9 cellular contexts compared by ENCODE assay signal in genomic region chr10:102409604-102410426, GRCh38. TPM values are rescaled to one million over a fixed set of nuclear protein-coding genes. Genes with fewer than 3 reads are reported as not detected.
DNase-seq lines count a peak whose midpoint lies in the region; ATAC-seq and TF ChIP-seq lines count a peak whose summit lies in the region.
"Had no signal": no experiment of that assay in that cellular context is flagged by ENCODE, and none has a peak within 500 bp of the region (broad histone marks: within the 10 kb centered on the region; RNA-seq: fewer than 3 reads in every experiment).

No MANE protein-coding gene starts in this region.

- H3K79me2 ChIP-seq in PC-3 (ENCODE audit: low read length) = no peaks in the 10 kb centered on the region

- no peak overlapping the region for H3K27ac ChIP-seq in PC-3 (ENCODE audit: low read length)

- H3K4me3 ChIP-seq in adipocyte (ENCODE audit: low read length) = peak overlapping the region; percentile 26
- peak overlapping the region; percentile 61 for H3K4me3 ChIP-seq in iPS-15b (ENCODE audit: low read depth, low read length)
- no peak overlapping the region for H3K4me3 ChIP-seq in PC-3 (ENCODE audit: low read length)

- H3K9ac ChIP-seq in adipocyte (ENCODE audit: low read length) (no peak overlapping the region), iPS-15b (ENCODE audit: low read depth, low read length) (peak overlapping the region; percentile 8), PC-3 (ENCODE audit: low read length) (no peak overlapping the region)

- peaks cover 62% of the 10 kb centered on the region for H3K27me3 ChIP-seq in adipocyte (replicated peaks; ENCODE audit: control insufficient read depth, insufficient read depth, low read length)
- H3K27me3 ChIP-seq in iPS-15b (ENCODE audit: control insufficient read depth, insufficient read depth, low read length) = peaks cover 40% of the 10 kb centered on the region
- peaks cover 8% of the 10 kb centered on the region; the same call in 1 of the 2 replicates for H3K27me3 ChIP-seq in PC-3 (ENCODE audit: low read length)

- TF ChIP-seq POLR2A in erythroblast (IDR thresholded peaks at IDR 0.05; ENCODE audit: low read length) = no peak

- CTCF ChIA-PET in PC-3 (lab: Charles Lee) = no interaction called here

- H3K4me3 Mint-ChIP-seq in stimulated activated naive CD8-positive, alpha-beta T cell treated with anti-CD3 and anti-CD28 coated beads, Interleukin-15, amount 100 ng/mL, for 72 hours = peak overlapping the region; percentile 78 to 83

- H3K4me1 ChIP-seq in adipocyte (ENCODE audit: control insufficient read depth, insufficient read depth, low read length) (no peaks in the 10 kb centered on the region), iPS-15b (ENCODE audit: control insufficient read depth, insufficient read depth, low read length) (peaks cover 14% of the 10 kb centered on the region), PC-3 (ENCODE audit: insufficient read depth, low read length) (no peaks in the 10 kb centered on the region)

- no TSS peak for BruUV-seq in PC-3 (replicated peaks; lab: Mats Ljungman, UMichigan)

- peaks cover 89% of the 10 kb centered on the region for H3K4me1 Mint-ChIP-seq in stimulated activated naive CD8-positive, alpha-beta T cell treated with anti-CD3 and anti-CD28 coated beads, Interleukin-15, amount 100 ng/mL, for 72 hours

- H3F3A ChIP-seq in PC-3 (ENCODE audit: low read length, unreplicated experiment) = no peaks in the 10 kb centered on the region

- ATAC-seq in stimulated activated naive CD8-positive, alpha-beta T cell treated with anti-CD3 and anti-CD28 coated beads, Interleukin-15, amount 100 ng/mL, for 72 hours = no peak
- no peak for ATAC-seq in PC-3

- no peaks in the 10 kb centered on the region for H3K9me3 ChIP-seq in adipocyte (ENCODE audit: control insufficient read depth, low read length)
- H3K9me3 ChIP-seq in iPS-15b (ENCODE audit: control insufficient read depth, insufficient read depth, low read length) = no peaks in the 10 kb centered on the region
- H3K9me3 ChIP-seq in PC-3 (ENCODE audit: low read length) = no peaks in the 10 kb centered on the region

- DNase-seq in NCI-H2227 (lab: John Stamatoyannopoulos, UW; ENCODE audit: unreplicated experiment) = peak; percentile 28
- no peak for DNase-seq in NCI-H2227 treated with DMSO at 0.1 percent for 48 hours (lab: John Stamatoyannopoulos, UW)
- peak; percentile 44 for DNase-seq in adipocyte (ENCODE audit: low read depth)
- no peak for DNase-seq in stimulated activated naive CD8-positive, alpha-beta T cell treated with anti-CD3 and anti-CD28 coated beads, Interleukin-15, amount 100 ng/mL, for 72 hours
- no peak for DNase-seq in erythroblast (lab: John Stamatoyannopoulos, UW)
- DNase-seq in GM13977 (ENCODE audit: low spot score) = no peak
- no peak for DNase-seq in PC-3

- H3K36me3 ChIP-seq in adipocyte (ENCODE audit: control insufficient read depth, insufficient read depth, low read length, severe bottlenecking) (no peaks in the 10 kb centered on the region), iPS-15b (ENCODE audit: control insufficient read depth, insufficient read depth, low read length) (no peaks in the 10 kb centered on the region), PC-3 (ENCODE audit: low read depth, low read length) (no peaks in the 10 kb centered on the region)

- no peak overlapping the region for H3K4me2 ChIP-seq in PC-3 (ENCODE audit: low read length)

- H3K9me3 Mint-ChIP-seq in stimulated activated naive CD8-positive, alpha-beta T cell treated with anti-CD3 and anti-CD28 coated beads, Interleukin-15, amount 100 ng/mL, for 72 hours = no peaks in the 10 kb centered on the region

- no peak overlapping the region for H2AFZ ChIP-seq in PC-3 (ENCODE audit: low read length)

- in situ Hi-C loops in GM13977 (cut with MboI; ENCODE audit: low pct_unique_long_range_greater_than_20kb, low sequenced_read_pairs, unreplicated experiment) = no loop called here

- H3K27me3 Mint-ChIP-seq in stimulated activated naive CD8-positive, alpha-beta T cell treated with anti-CD3 and anti-CD28 coated beads, Interleukin-15, amount 100 ng/mL, for 72 hours = peaks cover 23% of the 10 kb centered on the region

- H3K27ac Mint-ChIP-seq in stimulated activated naive CD8-positive, alpha-beta T cell treated with anti-CD3 and anti-CD28 coated beads, Interleukin-15, amount 100 ng/mL, for 72 hours = peak overlapping the region; percentile 63 to 67

- no peaks in the 10 kb centered on the region for H3K9me2 ChIP-seq in PC-3 (replicated peaks; ENCODE audit: low read length)

- no peaks in the 10 kb centered on the region for H4K20me1 ChIP-seq in PC-3 (ENCODE audit: low read length)

- TF ChIP-seq CTCF in GM13977 (IDR thresholded peaks at IDR 0.05; ENCODE audit: extremely low read depth, insufficient read depth, missing control alignments) (no peak), PC-3 (conservative IDR thresholded peaks at IDR 0.05; ENCODE audit: low read depth, low read length) (no peak)

- intact Hi-C loops in PC-3 (cut with micrococcal nuclease) = no loop called here

- POLR2A ChIA-PET in PC-3 (lab: Charles Lee; ENCODE audit: unreplicated experiment) = no interaction called here

RNA-seq across cellular contexts. Expression of gene PSD, which starts 8.8 kb away (rescaled TPM):
- total RNA-seq in PC-3 (2014; rRNA removed) = 0.22 and 0.23 TPM in 2 replicates

RNA-seq across cellular contexts. Expression of gene FBXL15, which starts 10.8 kb away (rescaled TPM):
- total RNA-seq in PC-3 (2014; rRNA removed) = 10.1 and 12.7 TPM in 2 replicates

RNA-seq across cellular contexts. Expression of gene NFKB2, which starts 14.3 kb away (rescaled TPM):
- total RNA-seq in PC-3 (2014; rRNA removed) = 45.0 and 71.1 TPM in 2 replicates

RNA-seq across cellular contexts. Expression of gene CUEDC2, which starts 22.6 kb away (rescaled TPM):
- 50.6 and 51.4 TPM in 2 replicates for total RNA-seq in PC-3 (2014; rRNA removed)

RNA-seq across cellular contexts. Expression of gene C10orf95, which starts 41.5 kb away (rescaled TPM):
- 1.6 and 1.9 TPM in 2 replicates for total RNA-seq in PC-3 (2014; rRNA removed)
- total RNA-seq: dermis microvascular lymphatic vessel endothelial cell had no signal

Comparison
In these comparisons a context has a peak if more than half of its experiments do, and no peak if none do; other contexts are left out.
1. DNase-seq: peak in NCI-H2227 (single experiment) and adipocyte (single experiment); none in NCI-H2227 treated with DMSO at 0.1 percent for 48 hours (single experiment), stimulated activated naive CD8-positive, alpha-beta T cell treated with anti-CD3 and anti-CD28 coated beads, Interleukin-15, amount 100 ng/mL, for 72 hours (0 of 2), erythroblast (0 of 2), GM13977 (single experiment) and PC-3 (single experiment).